ENCODE assay signal across 9 cellular contexts in genomic region chr6:158039571-158040050, GRCh38. TPM values are rescaled to one million over a fixed set of nuclear protein-coding genes. Genes with fewer than 3 reads are reported as not detected.
A peak's percentile ranks its signal among the peaks of the same experiment; 100 is the strongest.
DNase-seq lines count a peak whose midpoint lies in the region; ATAC-seq, FAIRE-seq and TF ChIP-seq lines count a peak whose summit lies in the region.
"Had no signal": no experiment of that assay in that cellular context is flagged by ENCODE, and none has a peak within 500 bp of the region (broad histone marks: within the 10 kb centered on the region; RNA-seq: fewer than 3 reads in every experiment).

No MANE protein-coding gene starts in this region.

- no peaks in the 10 kb centered on the region for H3K9me2 ChIP-seq in PC-9 (ENCODE audit: insufficient read depth)

- H3K36me3 Mint-ChIP-seq in neural progenitor cell: peaks cover 2% of the 10 kb centered on the region

- H3K4me1 ChIP-seq in DND-41 (ENCODE audit: insufficient read depth, low read length) (no peaks in the 10 kb centered on the region), PC-9 (replicated peaks; ENCODE audit: insufficient read depth) (peaks cover 59% of the 10 kb centered on the region), neural progenitor cell (peaks cover 6% of the 10 kb centered on the region), small intestine (ENCODE audit: control insufficient read depth in 2 of 2, insufficient read depth in 1 of 2, low read depth in 1 of 2, low read length in 1 of 2) (no peaks in the 10 kb centered on the region)

- no peak overlapping the region for H3K4me3 Mint-ChIP-seq in neural progenitor cell

- H3K9me3 Mint-ChIP-seq in neural progenitor cell: peaks cover 2% of the 10 kb centered on the region

- CTCF ChIA-PET in PC-9 (lab: Charles Lee): no interaction called here

- no peaks in the 10 kb centered on the region for H3K9me3 ChIP-seq in DND-41 (ENCODE audit: insufficient read depth, low read length, severe bottlenecking)
- no peaks in the 10 kb centered on the region for H3K9me3 ChIP-seq in PC-9 (ENCODE audit: insufficient read depth, low read depth)
- no peaks in the 10 kb centered on the region for H3K9me3 ChIP-seq in neural progenitor cell (ENCODE audit: low read depth)
- H3K9me3 ChIP-seq in small intestine (ENCODE audit: control insufficient read depth, low read depth): no peaks in the 10 kb centered on the region

- peak; percentile 31; the same call in 1 of the 3 replicates for ATAC-seq in DND-41 (ENCODE audit: insufficient read depth, low read depth)

- no peak for FAIRE-seq in small intestine (lab: Jason Lieb, UNC)

- BruUV-seq in PC-9 (replicated peaks; lab: Mats Ljungman, UMichigan): no TSS peak

- H3K9ac ChIP-seq in DND-41 (ENCODE audit: low read depth, low read length): no peak overlapping the region
- H3K9ac ChIP-seq in neural progenitor cell: no peak overlapping the region

- no peak overlapping the region for H3K27ac ChIP-seq in DND-41 (ENCODE audit: low read length)
- peak overlapping the region; percentile 90 for H3K27ac ChIP-seq in PC-9
- no peak overlapping the region for H3K27ac ChIP-seq in neural progenitor cell
- peak overlapping the region in 1 of 2 donors; percentile 28 for H3K27ac ChIP-seq in small intestine (ENCODE audit: low read depth in 1 of 2, low read length in 1 of 2)

- H3K79me2 ChIP-seq in DND-41 (ENCODE audit: insufficient read depth, low read length) (no peaks in the 10 kb centered on the region), PC-9 (ENCODE audit: low read depth) (peaks cover 19% of the 10 kb centered on the region), neural progenitor cell (ENCODE audit: low read depth) (no peaks in the 10 kb centered on the region)

- H3F3A ChIP-seq in PC-9 (ENCODE audit: insufficient read depth, low read depth): peaks cover 41% of the 10 kb centered on the region
- no peaks in the 10 kb centered on the region for H3F3A ChIP-seq in neural progenitor cell (ENCODE audit: low read depth)

- 73 to 82% (median 73%) methylated on average over 17 of the region's 17 CpGs for WGBS in small intestine, 3 donors

- H3K4me2 ChIP-seq in DND-41 (ENCODE audit: insufficient read depth, low read length) (no peak overlapping the region), PC-9 (peak overlapping the region; percentile 85), neural progenitor cell (no peak overlapping the region)

- DNase-seq in DND-41: no peak
- DNase-seq in PC-9: peak; percentile 75 to 83
- DNase-seq in choroid plexus epithelial cell (ENCODE audit: low read depth): peak; percentile 89
- no peak for DNase-seq in neural progenitor cell (ENCODE audit: low spot score)
- DNase-seq in small intestine: no peak
- DNase-seq in DMS114 treated with DMSO at 0.1 percent for 48 hours (lab: John Stamatoyannopoulos, UW; ENCODE audit: unreplicated experiment): no peak
- no peak for DNase-seq in ureter (ENCODE audit: low spot score)
- no peak for DNase-seq in GM19238 (ENCODE audit: insufficient read length, low spot score)
- DNase-seq: activated CD4-positive, alpha-beta T cell treated with anti-CD3 and anti-CD28 coated beads, Interleukin-2, amount 50 U/mL, for 1 hour had no signal

- intact Hi-C loops in PC-9 (cut with micrococcal nuclease; ENCODE audit: unreplicated experiment): loop anchor here (1.0 kb wide), 5 partner anchors 8 to 56 kb away; no protein-coding TSS in a partner anchor

- H3K27me3 ChIP-seq in DND-41 (ENCODE audit: insufficient read depth, low read length, poor library complexity) (no peaks in the 10 kb centered on the region), PC-9 (ENCODE audit: insufficient read depth, low read depth) (no peaks in the 10 kb centered on the region), neural progenitor cell (no peaks in the 10 kb centered on the region), small intestine (ENCODE audit: control insufficient read depth in 2 of 2, insufficient read depth in 2 of 2, low read length in 2 of 2) (no peaks in the 10 kb centered on the region)

- H3K27ac Mint-ChIP-seq in neural progenitor cell: peak overlapping the region; percentile 82

- H3K4me3 ChIP-seq in DND-41 (ENCODE audit: low read depth in 1 of 2, low read length in 2 of 2) (no peak overlapping the region), PC-9 (peak overlapping the region; percentile 43; the same call in 1 of the 2 replicates), choroid plexus epithelial cell (ENCODE audit: low read depth, low read length) (no peak overlapping the region), neural progenitor cell (no peak overlapping the region), small intestine (ENCODE audit: low read depth in 1 of 2, low read length in 2 of 2) (no peak overlapping the region)

- no peak for TF ChIP-seq CTCF in DND-41 (IDR thresholded peaks at IDR 0.05; ENCODE audit: borderline replicate concordance, extremely low read depth, low read length, poor library complexity, severe bottlenecking)
- no peak for TF ChIP-seq CTCF in PC-9 (conservative IDR thresholded peaks at IDR 0.05)
- no peak for TF ChIP-seq CTCF in choroid plexus epithelial cell (conservative IDR thresholded peaks at IDR 0.05; ENCODE audit: low read depth, low read length)
- TF ChIP-seq CTCF in neural progenitor cell (IDR thresholded peaks at IDR 0.05): no peak

- H2AFZ ChIP-seq in DND-41 (ENCODE audit: low read depth, low read length) (no peak overlapping the region), PC-9 (no peak overlapping the region), neural progenitor cell (replicated peaks) (no peak overlapping the region)

- POLR2A ChIA-PET in PC-9 (lab: Charles Lee; ENCODE audit: unreplicated experiment): interaction anchor here (0.7 kb wide), 1 partner anchor 36 kb away, joined by 3 read pairs; no protein-coding TSS in a partner anchor

- H4K20me1 ChIP-seq in DND-41 (ENCODE audit: insufficient read depth, low read length) (peaks cover 10% of the 10 kb centered on the region), PC-9 (ENCODE audit: insufficient read depth) (peaks cover 3% of the 10 kb centered on the region; the same call in 1 of the 2 replicates), neural progenitor cell (ENCODE audit: low read depth) (no peaks in the 10 kb centered on the region)

- H3K27me3 Mint-ChIP-seq in neural progenitor cell (ENCODE audit: insufficient read depth, low read depth): peaks cover 15% of the 10 kb centered on the region

- H3K36me3 ChIP-seq in DND-41 (ENCODE audit: insufficient read depth, low read length) (peaks cover 33% of the 10 kb centered on the region), PC-9 (ENCODE audit: low read depth) (peaks cover 14% of the 10 kb centered on the region; the same call in 1 of the 2 replicates), neural progenitor cell (no peaks in the 10 kb centered on the region), small intestine (ENCODE audit: control insufficient read depth in 2 of 2, insufficient read depth in 2 of 2, low read length in 2 of 2) (no peaks in the 10 kb centered on the region)

- peaks cover 33% of the 10 kb centered on the region for H3K4me1 Mint-ChIP-seq in neural progenitor cell

RNA-seq across cellular contexts. Expression of gene SYNJ2, which starts 57.9 kb away (rescaled TPM):
- total RNA-seq in PC-9 (2021) (30.3 and 39.4 TPM in 2 replicates), neural progenitor cell (ENCODE audit: low replicate concordance) (2.5 and 4.8 TPM in 2 replicates), ureter (23.6 TPM)
- polyA plus RNA-seq in small intestine: 1 to 10 TPM; 7.0 to 9.4 (median 9.4) TPM

Comparison
In these comparisons a context has a peak if more than half of its experiments do, and no peak if none do; other contexts are left out.
1. DNase-seq: peak in PC-9 (2 of 2) and choroid plexus epithelial cell (single experiment); none in DND-41 (single experiment), neural progenitor cell (single experiment), small intestine (single experiment), DMS114 treated with DMSO at 0.1 percent for 48 hours (single experiment), ureter (single experiment) and GM19238 (single experiment).